ENCODE assay signal across 1 cellular context in the genomic region with DNA sequence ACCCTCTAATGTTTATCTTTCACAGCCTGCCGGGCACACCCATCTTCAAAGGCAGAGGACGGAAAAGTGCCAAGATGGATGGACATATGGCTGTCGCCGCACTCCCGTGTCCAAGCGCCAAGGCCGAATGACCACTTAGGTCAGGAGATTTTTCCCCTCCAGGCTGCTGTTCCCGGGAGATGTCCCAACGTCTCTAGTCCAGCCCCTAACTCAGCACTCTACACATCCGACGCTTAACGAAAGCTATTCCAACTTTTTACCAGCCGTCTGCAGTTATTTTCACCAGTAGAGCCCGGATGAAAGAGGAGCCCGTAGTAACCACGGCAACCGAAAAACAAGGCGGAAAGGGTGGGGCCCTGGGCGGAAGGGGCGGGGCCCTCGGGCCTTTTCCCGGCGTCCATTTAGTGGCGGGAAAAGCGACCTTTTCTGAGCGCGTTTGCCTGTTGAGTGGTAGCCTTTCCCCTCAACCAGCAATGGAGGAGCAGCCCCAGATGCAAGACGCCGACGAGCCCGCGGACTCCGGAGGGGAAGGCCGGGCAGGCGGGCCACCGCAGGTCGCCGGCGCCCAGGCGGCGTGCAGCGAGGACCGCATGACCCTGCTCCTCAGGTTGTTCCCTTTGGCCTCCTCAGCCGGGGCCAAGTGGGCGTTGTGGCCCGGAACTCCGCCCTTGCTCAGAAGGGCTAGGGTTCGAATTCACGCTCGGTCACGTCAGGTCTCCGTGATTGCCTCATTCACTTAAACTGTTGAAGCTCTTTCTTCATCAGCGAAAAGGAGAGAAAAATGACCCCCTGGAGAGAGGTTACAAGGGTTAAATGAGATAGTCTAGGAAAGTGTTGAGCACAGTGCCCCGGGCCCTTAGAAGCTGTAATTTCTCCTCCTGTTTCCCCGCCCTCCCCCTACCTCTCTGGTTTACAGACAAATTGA.
TF ChIP-seq lines count a peak whose summit lies in the region.

A gene with protein sequence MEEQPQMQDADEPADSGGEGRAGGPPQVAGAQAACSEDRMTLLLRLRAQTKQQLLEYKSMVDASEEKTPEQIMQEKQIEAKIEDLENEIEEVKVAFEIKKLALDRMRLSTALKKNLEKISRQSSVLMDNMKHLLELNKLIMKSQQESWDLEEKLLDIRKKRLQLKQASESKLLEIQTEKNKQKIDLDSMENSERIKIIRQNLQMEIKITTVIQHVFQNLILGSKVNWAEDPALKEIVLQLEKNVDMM (plus strand): TSS at position 422 of the 925 bp plus-strand sequence. CDS start 52 bp downstream, at position 474.

TF ChIP-seq in K562, 482 proteins besides CTCF, POLR2A, EP300 and RAD21 (continued from another document and continues in another):
- TF ChIP-seq, protein P1, sequence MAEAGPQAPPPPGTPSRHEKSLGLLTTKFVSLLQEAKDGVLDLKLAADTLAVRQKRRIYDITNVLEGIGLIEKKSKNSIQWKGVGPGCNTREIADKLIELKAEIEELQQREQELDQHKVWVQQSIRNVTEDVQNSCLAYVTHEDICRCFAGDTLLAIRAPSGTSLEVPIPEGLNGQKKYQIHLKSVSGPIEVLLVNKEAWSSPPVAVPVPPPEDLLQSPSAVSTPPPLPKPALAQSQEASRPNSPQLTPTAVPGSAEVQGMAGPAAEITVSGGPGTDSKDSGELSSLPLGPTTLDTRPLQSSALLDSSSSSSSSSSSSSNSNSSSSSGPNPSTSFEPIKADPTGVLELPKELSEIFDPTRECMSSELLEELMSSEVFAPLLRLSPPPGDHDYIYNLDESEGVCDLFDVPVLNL (CRISPR knock-in tag; IDR thresholded peaks at IDR 0.05; ENCODE audit: low read depth): peak; percentile 86
- 0 out of 2 replicates have a peak, but pooled peaks have one; percentile 21 for TF ChIP-seq ZEB2 (IDR thresholded peaks at IDR 0.05)
- no peak for TF ChIP-seq PHTF2 (CRISPR knock-in tag; IDR thresholded peaks at IDR 0.05)
- TF ChIP-seq TFAM (CRISPR knock-in tag; conservative IDR thresholded peaks at IDR 0.05): no peak
- TF ChIP-seq, protein P2, sequence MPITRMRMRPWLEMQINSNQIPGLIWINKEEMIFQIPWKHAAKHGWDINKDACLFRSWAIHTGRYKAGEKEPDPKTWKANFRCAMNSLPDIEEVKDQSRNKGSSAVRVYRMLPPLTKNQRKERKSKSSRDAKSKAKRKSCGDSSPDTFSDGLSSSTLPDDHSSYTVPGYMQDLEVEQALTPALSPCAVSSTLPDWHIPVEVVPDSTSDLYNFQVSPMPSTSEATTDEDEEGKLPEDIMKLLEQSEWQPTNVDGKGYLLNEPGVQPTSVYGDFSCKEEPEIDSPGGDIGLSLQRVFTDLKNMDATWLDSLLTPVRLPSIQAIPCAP (CRISPR knock-in tag; IDR thresholded peaks at IDR 0.05; ENCODE audit: borderline replicate concordance): no peak
- no peak for TF ChIP-seq HDAC8 (tag; IDR thresholded peaks at IDR 0.05)
- TF ChIP-seq SUPT5H (IDR thresholded peaks at IDR 0.05): peak; percentile 90
- TF ChIP-seq NR2C2 (CRISPR knock-in tag; IDR thresholded peaks at IDR 0.05): peak; percentile 86
- TF ChIP-seq NR2C2 (tag; IDR thresholded peaks at IDR 0.05): peak; percentile 97
- TF ChIP-seq, protein P3, sequence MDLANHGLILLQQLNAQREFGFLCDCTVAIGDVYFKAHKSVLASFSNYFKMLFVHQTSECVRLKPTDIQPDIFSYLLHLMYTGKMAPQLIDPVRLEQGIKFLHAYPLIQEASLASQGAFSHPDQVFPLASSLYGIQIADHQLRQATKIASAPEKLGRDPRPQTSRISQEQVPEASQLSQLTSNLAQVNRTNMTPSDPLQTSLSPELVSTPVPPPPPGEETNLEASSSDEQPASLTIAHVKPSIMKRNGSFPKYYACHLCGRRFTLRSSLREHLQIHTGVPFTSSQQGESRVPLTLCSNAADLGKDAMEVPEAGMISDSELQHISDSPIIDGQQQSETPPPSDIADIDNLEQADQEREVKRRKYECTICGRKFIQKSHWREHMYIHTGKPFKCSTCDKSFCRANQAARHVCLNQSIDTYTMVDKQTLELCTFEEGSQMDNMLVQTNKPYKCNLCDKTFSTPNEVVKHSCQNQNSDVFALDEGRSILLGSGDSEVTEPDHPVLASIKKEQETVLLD (IDR thresholded peaks at IDR 0.05): no peak
- TF ChIP-seq, protein P4, sequence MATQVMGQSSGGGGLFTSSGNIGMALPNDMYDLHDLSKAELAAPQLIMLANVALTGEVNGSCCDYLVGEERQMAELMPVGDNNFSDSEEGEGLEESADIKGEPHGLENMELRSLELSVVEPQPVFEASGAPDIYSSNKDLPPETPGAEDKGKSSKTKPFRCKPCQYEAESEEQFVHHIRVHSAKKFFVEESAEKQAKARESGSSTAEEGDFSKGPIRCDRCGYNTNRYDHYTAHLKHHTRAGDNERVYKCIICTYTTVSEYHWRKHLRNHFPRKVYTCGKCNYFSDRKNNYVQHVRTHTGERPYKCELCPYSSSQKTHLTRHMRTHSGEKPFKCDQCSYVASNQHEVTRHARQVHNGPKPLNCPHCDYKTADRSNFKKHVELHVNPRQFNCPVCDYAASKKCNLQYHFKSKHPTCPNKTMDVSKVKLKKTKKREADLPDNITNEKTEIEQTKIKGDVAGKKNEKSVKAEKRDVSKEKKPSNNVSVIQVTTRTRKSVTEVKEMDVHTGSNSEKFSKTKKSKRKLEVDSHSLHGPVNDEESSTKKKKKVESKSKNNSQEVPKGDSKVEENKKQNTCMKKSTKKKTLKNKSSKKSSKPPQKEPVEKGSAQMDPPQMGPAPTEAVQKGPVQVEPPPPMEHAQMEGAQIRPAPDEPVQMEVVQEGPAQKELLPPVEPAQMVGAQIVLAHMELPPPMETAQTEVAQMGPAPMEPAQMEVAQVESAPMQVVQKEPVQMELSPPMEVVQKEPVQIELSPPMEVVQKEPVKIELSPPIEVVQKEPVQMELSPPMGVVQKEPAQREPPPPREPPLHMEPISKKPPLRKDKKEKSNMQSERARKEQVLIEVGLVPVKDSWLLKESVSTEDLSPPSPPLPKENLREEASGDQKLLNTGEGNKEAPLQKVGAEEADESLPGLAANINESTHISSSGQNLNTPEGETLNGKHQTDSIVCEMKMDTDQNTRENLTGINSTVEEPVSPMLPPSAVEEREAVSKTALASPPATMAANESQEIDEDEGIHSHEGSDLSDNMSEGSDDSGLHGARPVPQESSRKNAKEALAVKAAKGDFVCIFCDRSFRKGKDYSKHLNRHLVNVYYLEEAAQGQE (CRISPR knock-in tag; IDR thresholded peaks at IDR 0.05; ENCODE audit: low read depth): no peak
- TF ChIP-seq, protein P5, sequence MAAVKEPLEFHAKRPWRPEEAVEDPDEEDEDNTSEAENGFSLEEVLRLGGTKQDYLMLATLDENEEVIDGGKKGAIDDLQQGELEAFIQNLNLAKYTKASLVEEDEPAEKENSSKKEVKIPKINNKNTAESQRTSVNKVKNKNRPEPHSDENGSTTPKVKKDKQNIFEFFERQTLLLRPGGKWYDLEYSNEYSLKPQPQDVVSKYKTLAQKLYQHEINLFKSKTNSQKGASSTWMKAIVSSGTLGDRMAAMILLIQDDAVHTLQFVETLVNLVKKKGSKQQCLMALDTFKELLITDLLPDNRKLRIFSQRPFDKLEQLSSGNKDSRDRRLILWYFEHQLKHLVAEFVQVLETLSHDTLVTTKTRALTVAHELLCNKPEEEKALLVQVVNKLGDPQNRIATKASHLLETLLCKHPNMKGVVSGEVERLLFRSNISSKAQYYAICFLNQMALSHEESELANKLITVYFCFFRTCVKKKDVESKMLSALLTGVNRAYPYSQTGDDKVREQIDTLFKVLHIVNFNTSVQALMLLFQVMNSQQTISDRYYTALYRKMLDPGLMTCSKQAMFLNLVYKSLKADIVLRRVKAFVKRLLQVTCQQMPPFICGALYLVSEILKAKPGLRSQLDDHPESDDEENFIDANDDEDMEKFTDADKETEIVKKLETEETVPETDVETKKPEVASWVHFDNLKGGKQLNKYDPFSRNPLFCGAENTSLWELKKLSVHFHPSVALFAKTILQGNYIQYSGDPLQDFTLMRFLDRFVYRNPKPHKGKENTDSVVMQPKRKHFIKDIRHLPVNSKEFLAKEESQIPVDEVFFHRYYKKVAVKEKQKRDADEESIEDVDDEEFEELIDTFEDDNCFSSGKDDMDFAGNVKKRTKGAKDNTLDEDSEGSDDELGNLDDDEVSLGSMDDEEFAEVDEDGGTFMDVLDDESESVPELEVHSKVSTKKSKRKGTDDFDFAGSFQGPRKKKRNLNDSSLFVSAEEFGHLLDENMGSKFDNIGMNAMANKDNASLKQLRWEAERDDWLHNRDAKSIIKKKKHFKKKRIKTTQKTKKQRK (IDR thresholded peaks at IDR 0.05; ENCODE audit: borderline replicate concordance, low read depth, low read length): no peak
- TF ChIP-seq RBM25 (IDR thresholded peaks at IDR 0.05; ENCODE audit: low read depth, low read length, severe bottlenecking): no peak
- TF ChIP-seq, protein P6, sequence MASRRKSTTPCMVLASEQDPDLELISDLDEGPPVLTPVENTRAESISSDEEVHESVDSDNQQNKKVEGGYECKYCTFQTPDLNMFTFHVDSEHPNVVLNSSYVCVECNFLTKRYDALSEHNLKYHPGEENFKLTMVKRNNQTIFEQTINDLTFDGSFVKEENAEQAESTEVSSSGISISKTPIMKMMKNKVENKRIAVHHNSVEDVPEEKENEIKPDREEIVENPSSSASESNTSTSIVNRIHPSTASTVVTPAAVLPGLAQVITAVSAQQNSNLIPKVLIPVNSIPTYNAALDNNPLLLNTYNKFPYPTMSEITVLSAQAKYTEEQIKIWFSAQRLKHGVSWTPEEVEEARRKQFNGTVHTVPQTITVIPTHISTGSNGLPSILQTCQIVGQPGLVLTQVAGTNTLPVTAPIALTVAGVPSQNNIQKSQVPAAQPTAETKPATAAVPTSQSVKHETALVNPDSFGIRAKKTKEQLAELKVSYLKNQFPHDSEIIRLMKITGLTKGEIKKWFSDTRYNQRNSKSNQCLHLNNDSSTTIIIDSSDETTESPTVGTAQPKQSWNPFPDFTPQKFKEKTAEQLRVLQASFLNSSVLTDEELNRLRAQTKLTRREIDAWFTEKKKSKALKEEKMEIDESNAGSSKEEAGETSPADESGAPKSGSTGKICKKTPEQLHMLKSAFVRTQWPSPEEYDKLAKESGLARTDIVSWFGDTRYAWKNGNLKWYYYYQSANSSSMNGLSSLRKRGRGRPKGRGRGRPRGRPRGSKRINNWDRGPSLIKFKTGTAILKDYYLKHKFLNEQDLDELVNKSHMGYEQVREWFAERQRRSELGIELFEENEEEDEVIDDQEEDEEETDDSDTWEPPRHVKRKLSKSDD (conservative IDR thresholded peaks at IDR 0.05; ENCODE audit: low read length): no peak
- TF ChIP-seq ZNF224 (CRISPR knock-in tag; IDR thresholded peaks at IDR 0.05): no peak
- no peak for TF ChIP-seq ZNF174 (CRISPR knock-in tag; IDR thresholded peaks at IDR 0.05)
- TF ChIP-seq ZNF12 (CRISPR knock-in tag; IDR thresholded peaks at IDR 0.05): no peak; the same call in 1 of the 2 replicates
- TF ChIP-seq RBM15 (IDR thresholded peaks at IDR 0.05; ENCODE audit: insufficient read depth, low read length): no peak
- TF ChIP-seq ZNF766 (CRISPR knock-in tag; conservative IDR thresholded peaks at IDR 0.05): no peak; the same call in 1 of the 2 replicates
- TF ChIP-seq FOXJ2 (tag; IDR thresholded peaks at IDR 0.05): peak; percentile 99
- no peak for TF ChIP-seq MEF2A (IDR thresholded peaks at IDR 0.05; ENCODE audit: control insufficient read depth, low read depth, low read length)
- peak; percentile 89 for TF ChIP-seq RBBP5 (IDR thresholded peaks at IDR 0.05; ENCODE audit: borderline replicate concordance, insufficient read depth, low read length, poor library complexity, severe bottlenecking)
- no peak for TF ChIP-seq ZNF57 (CRISPR knock-in tag; IDR thresholded peaks at IDR 0.05)
- TF ChIP-seq, protein P7, sequence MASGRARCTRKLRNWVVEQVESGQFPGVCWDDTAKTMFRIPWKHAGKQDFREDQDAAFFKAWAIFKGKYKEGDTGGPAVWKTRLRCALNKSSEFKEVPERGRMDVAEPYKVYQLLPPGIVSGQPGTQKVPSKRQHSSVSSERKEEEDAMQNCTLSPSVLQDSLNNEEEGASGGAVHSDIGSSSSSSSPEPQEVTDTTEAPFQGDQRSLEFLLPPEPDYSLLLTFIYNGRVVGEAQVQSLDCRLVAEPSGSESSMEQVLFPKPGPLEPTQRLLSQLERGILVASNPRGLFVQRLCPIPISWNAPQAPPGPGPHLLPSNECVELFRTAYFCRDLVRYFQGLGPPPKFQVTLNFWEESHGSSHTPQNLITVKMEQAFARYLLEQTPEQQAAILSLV (tag; IDR thresholded peaks at IDR 0.05): 0 out of 2 replicates have a peak, but pooled peaks have one; percentile 35
- no peak for TF ChIP-seq MED1 (CRISPR knock-in tag; IDR thresholded peaks at IDR 0.05; ENCODE audit: borderline replicate concordance)
- TF ChIP-seq KHSRP (IDR thresholded peaks at IDR 0.05): no peak
- TF ChIP-seq PYGO2 (tag; IDR thresholded peaks at IDR 0.05): no peak
- peak; percentile 91 for TF ChIP-seq CEBPG (CRISPR knock-in tag; IDR thresholded peaks at IDR 0.05)
- TF ChIP-seq CEBPG (tag; conservative IDR thresholded peaks at IDR 0.05 in 1 of 2, IDR thresholded peaks at IDR 0.05 in 1 of 2): peak; percentile 31 to 94; a peak in 3 of 4 replicates
- TF ChIP-seq GABPB1 (CRISPR knock-in tag; IDR thresholded peaks at IDR 0.05): peak; percentile 87
- no peak for TF ChIP-seq PTBP1 (IDR thresholded peaks at IDR 0.05; ENCODE audit: low read depth, low read length)
- TF ChIP-seq, protein P8, sequence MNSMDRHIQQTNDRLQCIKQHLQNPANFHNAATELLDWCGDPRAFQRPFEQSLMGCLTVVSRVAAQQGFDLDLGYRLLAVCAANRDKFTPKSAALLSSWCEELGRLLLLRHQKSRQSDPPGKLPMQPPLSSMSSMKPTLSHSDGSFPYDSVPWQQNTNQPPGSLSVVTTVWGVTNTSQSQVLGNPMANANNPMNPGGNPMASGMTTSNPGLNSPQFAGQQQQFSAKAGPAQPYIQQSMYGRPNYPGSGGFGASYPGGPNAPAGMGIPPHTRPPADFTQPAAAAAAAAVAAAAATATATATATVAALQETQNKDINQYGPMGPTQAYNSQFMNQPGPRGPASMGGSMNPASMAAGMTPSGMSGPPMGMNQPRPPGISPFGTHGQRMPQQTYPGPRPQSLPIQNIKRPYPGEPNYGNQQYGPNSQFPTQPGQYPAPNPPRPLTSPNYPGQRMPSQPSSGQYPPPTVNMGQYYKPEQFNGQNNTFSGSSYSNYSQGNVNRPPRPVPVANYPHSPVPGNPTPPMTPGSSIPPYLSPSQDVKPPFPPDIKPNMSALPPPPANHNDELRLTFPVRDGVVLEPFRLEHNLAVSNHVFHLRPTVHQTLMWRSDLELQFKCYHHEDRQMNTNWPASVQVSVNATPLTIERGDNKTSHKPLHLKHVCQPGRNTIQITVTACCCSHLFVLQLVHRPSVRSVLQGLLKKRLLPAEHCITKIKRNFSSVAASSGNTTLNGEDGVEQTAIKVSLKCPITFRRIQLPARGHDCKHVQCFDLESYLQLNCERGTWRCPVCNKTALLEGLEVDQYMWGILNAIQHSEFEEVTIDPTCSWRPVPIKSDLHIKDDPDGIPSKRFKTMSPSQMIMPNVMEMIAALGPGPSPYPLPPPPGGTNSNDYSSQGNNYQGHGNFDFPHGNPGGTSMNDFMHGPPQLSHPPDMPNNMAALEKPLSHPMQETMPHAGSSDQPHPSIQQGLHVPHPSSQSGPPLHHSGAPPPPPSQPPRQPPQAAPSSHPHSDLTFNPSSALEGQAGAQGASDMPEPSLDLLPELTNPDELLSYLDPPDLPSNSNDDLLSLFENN (IDR thresholded peaks at IDR 0.05; ENCODE audit: low read depth in 2 of 2, low read length in 2 of 2): 0 out of 4 replicates have a peak, but pooled peaks of 1 of the 2 experiments have one; percentile 27
- TF ChIP-seq KAT2B (IDR thresholded peaks at IDR 0.05; ENCODE audit: low read depth, low read length): no peak
- peak; percentile 95 for TF ChIP-seq SAP30 (IDR thresholded peaks at IDR 0.05; ENCODE audit: borderline replicate concordance, insufficient read depth, low read depth, low read length, poor library complexity, severe bottlenecking)
- TF ChIP-seq TRIM28 (IDR thresholded peaks at IDR 0.05): no peak
- TF ChIP-seq, protein P9, sequence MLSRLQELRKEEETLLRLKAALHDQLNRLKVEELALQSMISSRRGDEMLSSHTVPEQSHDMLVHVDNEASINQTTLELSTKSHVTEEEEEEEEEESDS (CRISPR knock-in tag; IDR thresholded peaks at IDR 0.05): no peak
- no peak for TF ChIP-seq SMARCE1 (IDR thresholded peaks at IDR 0.05)
- TF ChIP-seq HSF4 (CRISPR knock-in tag; IDR thresholded peaks at IDR 0.05; ENCODE audit: borderline replicate concordance): no peak
- TF ChIP-seq FOXK1 (CRISPR knock-in tag; IDR thresholded peaks at IDR 0.05; ENCODE audit: borderline replicate concordance): no peak
